ENCODE assay signal across 24 cellular contexts in genomic region chr4:154348657-154349056, GRCh38.
DNase-seq lines count a peak whose midpoint lies in the region; ATAC-seq, FAIRE-seq and TF ChIP-seq lines count a peak whose summit lies in the region.
"Had no signal": no experiment of that assay in that cellular context is flagged by ENCODE, and none has a peak within 500 bp of the region (broad histone marks: within the 10 kb centered on the region; RNA-seq: fewer than 3 reads in every experiment).

No MANE protein-coding gene starts in this region.

- in situ Hi-C loops in K562 (cut with MboI): no loop called here

- no peak for TF ChIP-seq POLR2A in K562 (conservative IDR thresholded peaks at IDR 0.05)

- H3K79me2 ChIP-seq in Loucy (ENCODE audit: insufficient read depth, low read length): no peaks in the 10 kb centered on the region
- no peaks in the 10 kb centered on the region for H3K79me2 ChIP-seq in K562 (ENCODE audit: control insufficient read depth, insufficient read depth, low read length)
- no peaks in the 10 kb centered on the region for H3K79me2 ChIP-seq in neural progenitor cell (ENCODE audit: low read depth)

- no peak overlapping the region for H3K27ac Mint-ChIP-seq in neural progenitor cell
- H3K27ac Mint-ChIP-seq: activated CD4-positive, alpha-beta T cell treated with anti-CD3 and anti-CD28 coated beads, Interleukin-2, amount 10 ng/mL, durations not matched to agents 7 days and 5 days; activated naive CD8-positive, alpha-beta T cell treated with anti-CD3 and anti-CD28 coated beads for 36 hours; activated T-helper 2 cell treated with anti-CD3 and anti-CD28 coated beads, Interferon-gamma antibody, Interleukin-2, Interleukin-4, amounts not matched to agents 10 μg/mL and 5 μg/mL and 100 μg/mL, durations not matched to agents 14 hours and 24 hours and 36 hours; memory B cell had no signal

- TF ChIP-seq CTCF in GM12874 (IDR thresholded peaks at IDR 0.05; ENCODE audit: insufficient read depth, low read depth, low read length): peak; percentile 31; the same call in 1 of the 2 replicates
- peak; percentile 49 for TF ChIP-seq CTCF in Loucy (conservative IDR thresholded peaks at IDR 0.05; ENCODE audit: low read length)
- peak; percentile 24 to 45 (median 41); a peak in 5 of 6 replicates for TF ChIP-seq CTCF in K562 (IDR thresholded peaks at IDR 0.05 in 2 of 3, conservative IDR thresholded peaks at IDR 0.05 in 1 of 3; ENCODE audit: insufficient read depth in 2 of 3, low read depth in 1 of 3, low read length in 3 of 3)
- peak; percentile 25 for TF ChIP-seq CTCF in neural progenitor cell (IDR thresholded peaks at IDR 0.05)
- no peak for TF ChIP-seq CTCF in tibial artery (IDR thresholded peaks at IDR 0.05)

- no peak overlapping the region for H2AFZ ChIP-seq in Loucy (ENCODE audit: low read length)
- H2AFZ ChIP-seq in K562 (ENCODE audit: low read depth, low read length): no peak overlapping the region
- no peak overlapping the region for H2AFZ ChIP-seq in neural progenitor cell (replicated peaks)

- H3K4me3 ChIP-seq in Loucy (ENCODE audit: low read length, poor library complexity, severe bottlenecking): no peak overlapping the region
- no peak overlapping the region for H3K4me3 ChIP-seq in K562
- H3K4me3 ChIP-seq in neural progenitor cell: no peak overlapping the region
- no peak overlapping the region for H3K4me3 ChIP-seq in tibial artery
- H3K4me3 ChIP-seq: Peyer's patch, smooth muscle cell had no signal

- H3F3A ChIP-seq in Loucy (ENCODE audit: low read depth): no peaks in the 10 kb centered on the region
- no peaks in the 10 kb centered on the region for H3F3A ChIP-seq in neural progenitor cell (ENCODE audit: low read depth)

- H3K27ac ChIP-seq in K562 (ENCODE audit: extremely low read depth, low read depth, low read length) (no peak overlapping the region), neural progenitor cell (no peak overlapping the region), tibial artery (no peak overlapping the region)
- H3K27ac ChIP-seq: Peyer's patch had no signal

- no peak overlapping the region for H3K4me3 Mint-ChIP-seq in neural progenitor cell
- H3K4me3 Mint-ChIP-seq: activated CD4-positive, alpha-beta T cell treated with anti-CD3 and anti-CD28 coated beads, Interleukin-2, amount 10 ng/mL, durations not matched to agents 7 days and 5 days; activated naive CD8-positive, alpha-beta T cell treated with anti-CD3 and anti-CD28 coated beads for 36 hours; memory B cell had no signal

- H3K4me2 ChIP-seq in Loucy (ENCODE audit: low read depth, low read length, poor library complexity, severe bottlenecking) (no peak overlapping the region), K562 (ENCODE audit: insufficient read depth, low read length) (no peak overlapping the region), neural progenitor cell (no peak overlapping the region)
- H3K4me2 ChIP-seq: smooth muscle cell had no signal

- H4K20me1 ChIP-seq in Loucy (ENCODE audit: insufficient read depth, low read length, poor library complexity, severe bottlenecking): no peaks in the 10 kb centered on the region
- H4K20me1 ChIP-seq in K562 (replicated peaks; ENCODE audit: control insufficient read depth, insufficient read depth, low read length): no peaks in the 10 kb centered on the region
- H4K20me1 ChIP-seq in neural progenitor cell (ENCODE audit: low read depth): no peaks in the 10 kb centered on the region

- no peaks in the 10 kb centered on the region for H3K9me1 ChIP-seq in K562 (ENCODE audit: control insufficient read depth, insufficient read depth, low read length)

- H3K27me3 Mint-ChIP-seq in neural progenitor cell (ENCODE audit: insufficient read depth, low read depth): no peaks in the 10 kb centered on the region

- H3K27me3 ChIP-seq in Loucy (ENCODE audit: insufficient read depth, low read length, poor library complexity, severe bottlenecking) (no peaks in the 10 kb centered on the region), K562 (ENCODE audit: control insufficient read depth in 2 of 2, insufficient read depth in 2 of 2, low read length in 2 of 2) (no peaks in the 10 kb centered on the region), neural progenitor cell (no peaks in the 10 kb centered on the region), tibial artery (peaks cover 0 to 2% of the 10 kb centered on the region in 2 donors)
- H3K27me3 ChIP-seq: Peyer's patch had no signal

- no peaks in the 10 kb centered on the region for H3K9me2 ChIP-seq in Loucy (replicated peaks; ENCODE audit: low read depth, low read length)

- peak; percentile 54 for FAIRE-seq in K562 (lab: Jason Lieb, UNC)
- FAIRE-seq: astrocyte had no signal

- DNase-seq in K562 (ENCODE audit: extremely low read depth in 1 of 4, low spot score in 3 of 4): peak in 2 of 4 experiments; percentile 10 to 25
- DNase-seq in neural progenitor cell (ENCODE audit: low spot score): no peak
- DNase-seq in tibial artery: no peak
- no peak for DNase-seq in COLO668 (lab: John Stamatoyannopoulos, UW; ENCODE audit: unreplicated experiment)
- no peak for DNase-seq in C1 segment of cervical spinal cord (lab: John Stamatoyannopoulos, UW)
- DNase-seq: activated CD4-positive, alpha-beta T cell treated with anti-CD3 and anti-CD28 coated beads, Interleukin-2, amount 10 ng/mL, durations not matched to agents 7 days and 5 days; activated naive CD8-positive, alpha-beta T cell treated with anti-CD3 and anti-CD28 coated beads for 36 hours; AML-193; Caco-2; effector CD8-positive, alpha-beta T cell; KG1; kidney glomerular epithelial cell; NCI-H187 treated with DMSO at 0.1 percent for 48 hours; NCI-H82; nucleus accumbens; Peyer's patch; stimulated activated CD4-positive, alpha-beta T cell treated with anti-CD3 and anti-CD28 coated beads, Interleukin-2, amount 100 ng/mL, for 48 hours; stimulated activated naive CD4-positive, alpha-beta T cell treated with Interleukin-2 at 50 U/mL for 16 hours had no signal

- POLR2A ChIA-PET in K562 (lab: Yijun Ruan, JAX): no interaction called here

- H3K4me1 ChIP-seq in Loucy (ENCODE audit: insufficient read depth, low read length, poor library complexity, severe bottlenecking) (no peaks in the 10 kb centered on the region), K562 (replicated peaks in 1 of 2; ENCODE audit: control insufficient read depth in 2 of 2, insufficient read depth in 2 of 2, low read length in 2 of 2) (no peaks in the 10 kb centered on the region), neural progenitor cell (no peaks in the 10 kb centered on the region), tibial artery (no peaks in the 10 kb centered on the region)
- H3K4me1 ChIP-seq: Caco-2, Peyer's patch had no signal

- CTCF ChIA-PET in K562 (lab: Yijun Ruan, JAX; ENCODE audit: low intra/inter-chr PET ratio): no interaction called here

- no peaks in the 10 kb centered on the region for H3K36me3 Mint-ChIP-seq in neural progenitor cell
- H3K36me3 Mint-ChIP-seq: activated naive CD8-positive, alpha-beta T cell treated with anti-CD3 and anti-CD28 coated beads for 36 hours; memory B cell had no signal

- no peaks in the 10 kb centered on the region for H3K9me3 ChIP-seq in Loucy (ENCODE audit: insufficient read depth, low read depth, low read length)
- no peaks in the 10 kb centered on the region for H3K9me3 ChIP-seq in K562 (replicated peaks; ENCODE audit: control insufficient read depth, insufficient read depth, low read depth, low read length)
- H3K9me3 ChIP-seq in neural progenitor cell (ENCODE audit: low read depth): no peaks in the 10 kb centered on the region
- H3K9me3 ChIP-seq in tibial artery: peaks cover 0 to under 1% (median 0%) of the 10 kb centered on the region in 3 donors
- H3K9me3 ChIP-seq: Caco-2, Peyer's patch had no signal

- WGBS in K562 (ENCODE audit: insufficient coverage, low coverage, missing lambda C conversion rate): 31% methylated on average over 3 of the region's 3 CpGs

- intact Hi-C loops in K562 (cut with micrococcal nuclease): no loop called here
- intact Hi-C loops in tibial artery (cut with DNase I; ENCODE audit: low total_unique reads): no loop called here

- no peak overlapping the region for H3K9ac ChIP-seq in Loucy (ENCODE audit: low read depth, low read length, poor library complexity, severe bottlenecking)
- no peak overlapping the region for H3K9ac ChIP-seq in K562 (ENCODE audit: insufficient read depth in 1 of 2, low read depth in 2 of 2, low read length in 2 of 2)
- no peak overlapping the region for H3K9ac ChIP-seq in neural progenitor cell

- peak in 1 of 2 experiments; percentile 26; a peak in 1 of 4 replicates for TF ChIP-seq RAD21 in K562 (CRISPR knock-in tag; conservative IDR thresholded peaks at IDR 0.05 in 1 of 2, IDR thresholded peaks at IDR 0.05 in 1 of 2)

- H3K36me3 ChIP-seq in Loucy (ENCODE audit: insufficient read depth, low read length) (no peaks in the 10 kb centered on the region), K562 (ENCODE audit: control insufficient read depth, insufficient read depth, low read length) (no peaks in the 10 kb centered on the region), neural progenitor cell (no peaks in the 10 kb centered on the region), tibial artery (no peaks in the 10 kb centered on the region)
- H3K36me3 ChIP-seq: Peyer's patch had no signal

- no TSS peak for BruUV-seq in K562 (replicated peaks; lab: Mats Ljungman, UMichigan)

- ATAC-seq in K562: peak; percentile 86

- TF ChIP-seq EP300 in K562 (IDR thresholded peaks at IDR 0.05; ENCODE audit: low read length): no peak

- H3K9me3 Mint-ChIP-seq in neural progenitor cell: no peaks in the 10 kb centered on the region
- H3K9me3 Mint-ChIP-seq: activated CD4-positive, alpha-beta T cell treated with anti-CD3 and anti-CD28 coated beads, Interleukin-2, amount 10 ng/mL, durations not matched to agents 7 days and 5 days; activated naive CD8-positive, alpha-beta T cell treated with anti-CD3 and anti-CD28 coated beads for 36 hours; activated T-helper 2 cell treated with anti-CD3 and anti-CD28 coated beads, Interferon-gamma antibody, Interleukin-2, Interleukin-4, amounts not matched to agents 10 μg/mL and 5 μg/mL and 100 μg/mL, durations not matched to agents 14 hours and 24 hours and 36 hours; memory B cell had no signal

- H3K4me1 Mint-ChIP-seq in neural progenitor cell: peaks cover 4% of the 10 kb centered on the region
- H3K4me1 Mint-ChIP-seq: activated naive CD8-positive, alpha-beta T cell treated with anti-CD3 and anti-CD28 coated beads for 36 hours; memory B cell had no signal

TF ChIP-seq in K562, 482 proteins besides CTCF, POLR2A, EP300 and RAD21 (continues in another document):
- TF ChIP-seq ZNF57 (CRISPR knock-in tag; IDR thresholded peaks at IDR 0.05) (no peak), SMC3 (conservative IDR thresholded peaks at IDR 0.05; ENCODE audit: insufficient read depth, low read depth, low read length) (0 out of 2 replicates have a peak, but pooled peaks have one; percentile 11), NONO (IDR thresholded peaks at IDR 0.05; ENCODE audit: low read depth in 2 of 2, low read length in 1 of 2) (no peak)

Comparison
In these comparisons a context has a peak if more than half of its experiments do, and no peak if none do; other contexts are left out.
1. CTCF ChIP-seq: peak in GM12874 (single experiment), Loucy (single experiment), K562 (3 of 3) and neural progenitor cell (single experiment); none in tibial artery (0 of 2).